ENCODE assay signal across 8 cellular contexts in genomic region chr10:86711957-86712708, GRCh38. TPM values are rescaled to one million over a fixed set of nuclear protein-coding genes. Genes with fewer than 3 reads are reported as not detected.
DNase-seq lines count a peak whose midpoint lies in the region; ATAC-seq and TF ChIP-seq lines count a peak whose summit lies in the region.

No MANE protein-coding gene starts in this region.

- no peaks in the 10 kb centered on the region for H3K27me3 ChIP-seq in OCI-LY3 (ENCODE audit: low read depth, low read length)
- no peaks in the 10 kb centered on the region for H3K27me3 ChIP-seq in liver (ENCODE audit: control insufficient read depth in 4 of 4, insufficient read depth in 4 of 4, low read length in 3 of 4)
- peaks cover 3% of the 10 kb centered on the region for H3K27me3 ChIP-seq in suprapubic skin

- H3K4me3 ChIP-seq in OCI-LY3 (ENCODE audit: low read length), result peak overlapping the region; percentile 93
- H3K4me3 ChIP-seq in liver (ENCODE audit: low read depth in 1 of 3, low read length in 3 of 3), result peak overlapping the region; percentile 22 to 89 (median 71)
- H3K4me3 ChIP-seq in suprapubic skin, result peak overlapping the region; percentile 81

- no peak for TF ChIP-seq CTCF in OCI-LY3 (IDR thresholded peaks at IDR 0.05; ENCODE audit: low read depth, low read length)
- no peak for TF ChIP-seq CTCF in liver (IDR thresholded peaks at IDR 0.05; ENCODE audit: low read depth, low read length, missing input control)
- no peak for TF ChIP-seq CTCF in suprapubic skin (IDR thresholded peaks at IDR 0.05)

- no peaks in the 10 kb centered on the region for H3K36me3 ChIP-seq in OCI-LY3 (replicated peaks; ENCODE audit: low read depth, low read length)
- H3K36me3 ChIP-seq in liver (ENCODE audit: control insufficient read depth in 4 of 4, insufficient read depth in 3 of 4, low read depth in 1 of 4, low read length in 3 of 4), result no peaks in the 10 kb centered on the region
- H3K36me3 ChIP-seq in suprapubic skin, result no peaks in the 10 kb centered on the region

- ATAC-seq in GM19023 (IDR thresholded peaks at IDR 0.05; ENCODE audit: unreplicated experiment) (peak; percentile 14), HG03103 (IDR thresholded peaks at IDR 0.05; ENCODE audit: low read depth, unreplicated experiment) (peak; percentile 15)

- H3K27ac ChIP-seq in OCI-LY3 (ENCODE audit: low read length) (peak overlapping the region; percentile 95), liver (ENCODE audit: low read depth in 1 of 2, low read length in 2 of 2) (peak overlapping the region; percentile 66 to 72), suprapubic skin (peak overlapping the region; percentile 94)

- TF ChIP-seq RAD21 in liver (IDR thresholded peaks at IDR 0.05), result no peak

- peaks cover 8% of the 10 kb centered on the region; the same call in 1 of the 2 replicates for H3K4me1 ChIP-seq in OCI-LY3 (ENCODE audit: low read length)
- peaks cover 0 to 11% (median 6%) of the 10 kb centered on the region in 4 donors for H3K4me1 ChIP-seq in liver (ENCODE audit: control insufficient read depth in 4 of 4, insufficient read depth in 4 of 4, low read length in 3 of 4)
- peaks cover 19% of the 10 kb centered on the region for H3K4me1 ChIP-seq in suprapubic skin

- 20% methylated on average over 32 of the region's 32 CpGs for WGBS in liver
- 13% methylated on average over 32 of the region's 32 CpGs for WGBS in suprapubic skin

- H3K79me2 ChIP-seq in OCI-LY3 (ENCODE audit: low read length), result no peaks in the 10 kb centered on the region; the same call in 1 of the 2 replicates

- H4K20me1 ChIP-seq in OCI-LY3 (ENCODE audit: insufficient read depth, low read length), result no peaks in the 10 kb centered on the region

- TF ChIP-seq POLR2A in suprapubic skin (IDR thresholded peaks at IDR 0.05), result no peak

- H3K4me2 ChIP-seq in OCI-LY3 (ENCODE audit: low read length), result peak overlapping the region; percentile 91

- H2AFZ ChIP-seq in OCI-LY3 (ENCODE audit: low read depth, low read length), result peak overlapping the region; percentile 79

- H3K9me3 ChIP-seq in OCI-LY3 (ENCODE audit: insufficient read depth, low read length), result no peaks in the 10 kb centered on the region
- no peaks in the 10 kb centered on the region for H3K9me3 ChIP-seq in liver (ENCODE audit: control insufficient read depth in 4 of 4, low read length in 3 of 4)
- H3K9me3 ChIP-seq in suprapubic skin, result no peaks in the 10 kb centered on the region

- H3K9ac ChIP-seq in OCI-LY3 (ENCODE audit: low read length) (peak overlapping the region; percentile 92), liver (ENCODE audit: low read depth in 1 of 2, low read length in 2 of 2) (peak overlapping the region; percentile 56 to 58)

- TF ChIP-seq EP300 in suprapubic skin (IDR thresholded peaks at IDR 0.05), result no peak

- DNase-seq in D341Med (ENCODE audit: low spot score) (peak; percentile 69), cerebellar cortex (ENCODE audit: low spot score) (peak; percentile 64), suprapubic skin (ENCODE audit: low spot score in 2 of 2) (peak in 1 of 2 donors; percentile 83), NCI-H446 (lab: John Stamatoyannopoulos, UW) (no peak)

TF ChIP-seq in liver, 16 proteins besides CTCF, POLR2A, EP300 and RAD21:
- TF ChIP-seq RXRA (IDR thresholded peaks at IDR 0.05), result no peak
- no peak for TF ChIP-seq REST (IDR thresholded peaks at IDR 0.05)
- no peak for TF ChIP-seq EGR1 (IDR thresholded peaks at IDR 0.05; ENCODE audit: low read depth in 2 of 2)
- no peak for TF ChIP-seq GABPA (IDR thresholded peaks at IDR 0.05 in 1 of 2, conservative IDR thresholded peaks at IDR 0.05 in 1 of 2)
- no peak for TF ChIP-seq NR2F2 (IDR thresholded peaks at IDR 0.05)
- no peak for TF ChIP-seq JUND (IDR thresholded peaks at IDR 0.05)
- no peak for TF ChIP-seq ATF3 (IDR thresholded peaks at IDR 0.05)
- TF ChIP-seq HNF4G (IDR thresholded peaks at IDR 0.05), result no peak
- no peak for TF ChIP-seq ZBTB33 (IDR thresholded peaks at IDR 0.05)
- no peak for TF ChIP-seq YY1 (IDR thresholded peaks at IDR 0.05)
- no peak for TF ChIP-seq TAF1 (conservative IDR thresholded peaks at IDR 0.05)
- TF ChIP-seq FOXA1 (IDR thresholded peaks at IDR 0.05), result no peak
- no peak for TF ChIP-seq HNF4A (conservative IDR thresholded peaks at IDR 0.05)
- no peak for TF ChIP-seq MAX (IDR thresholded peaks at IDR 0.05)
- no peak for TF ChIP-seq SP1 (IDR thresholded peaks at IDR 0.05)
- TF ChIP-seq FOXA2 (IDR thresholded peaks at IDR 0.05), result no peak

RNA-seq across cellular contexts. Expression of gene LDB3, which starts 43.8 kb away (rescaled TPM):
- under 1 TPM; 0.09 to 0.42 TPM for total RNA-seq in liver
- under 1 TPM in 1 of 2 donors, not detected in 1; 0.15 TPM for polyA plus RNA-seq in liver
- 1 to 10 TPM in 1 of 4 donors, under 1 TPM in 2, not detected in 1; 0.44 to 3.2 (median 0.98) TPM for total RNA-seq in suprapubic skin

RNA-seq across cellular contexts. Expression of gene BMPR1A, which starts 44.3 kb away (rescaled TPM):
- total RNA-seq in liver (10 to 100 TPM; 12.1 to 16.0 TPM), suprapubic skin (10 to 100 TPM; 21.1 to 33.3 (median 26.7) TPM)
- 1 to 10 TPM; 2.2 to 5.7 TPM for polyA plus RNA-seq in liver

RNA-seq across cellular contexts. Expression of gene OPN4, which starts 57.8 kb away (rescaled TPM):
- not detected for total RNA-seq in liver
- not detected for polyA plus RNA-seq in liver
- under 1 TPM in 1 of 4 donors, not detected in 3; 0.34 TPM for total RNA-seq in suprapubic skin

Comparison
In these comparisons a context has a peak if more than half of its experiments do, and no peak if none do; other contexts are left out.
1. DNase-seq: peak in D341Med (single experiment) and cerebellar cortex (single experiment); none in NCI-H446 (0 of 2).
2. Peak in every context shown above with its lines, with median percentiles within 50 percentile points of each other: H3K27ac ChIP-seq and H3K4me3 ChIP-seq.